Comparison of ENCODE assay signal across 22 cellular contexts in genomic region chr5:68834486-68834885, GRCh38.
DNase-seq lines count a peak whose midpoint lies in the region; ATAC-seq and TF ChIP-seq lines count a peak whose summit lies in the region.
"Had no signal": no experiment of that assay in that cellular context is flagged by ENCODE, and none has a peak within 500 bp of the region (broad histone marks: within the 10 kb centered on the region; RNA-seq: fewer than 3 reads in every experiment).

No MANE protein-coding gene starts in this region.

- peak; percentile 12 for DNase-seq in AG09319 (ENCODE audit: extremely low read depth, low read depth)
- peak; percentile 61 for DNase-seq in RPMI7951 (ENCODE audit: low read depth)
- peak; percentile 7 for DNase-seq in fibroblast of pulmonary artery (ENCODE audit: low read depth)
- DNase-seq in renal cortical epithelial cell (ENCODE audit: low read depth), result peak; percentile 57
- no peak for DNase-seq in SHP77 (lab: John Stamatoyannopoulos, UW)
- DNase-seq in retina, result no peak
- DNase-seq: activated CD8-positive, alpha-beta memory T cell treated with anti-CD3 and anti-CD28 coated beads, Interleukin-2, amount 50 U/mL, for 48 hours; activated effector memory CD4-positive, alpha-beta T cell treated with Interleukin-2 at 50 U/mL for 16 hours; CD4-positive, alpha-beta T cell; dermis blood vessel endothelial cell; Kasumi-1; left cardiac atrium; NCI-H1048; NCI-H1930; NCI-H226; NCI-H82; stimulated activated CD4-positive, alpha-beta T cell treated with anti-CD3 and anti-CD28 coated beads, Interleukin-15, amount 100 ng/mL, for 24 hours; testis; WERI-Rb-1 had no signal

- no peak for ATAC-seq in HG03095 (IDR thresholded peaks at IDR 0.05; ENCODE audit: unreplicated experiment)
- no peak for ATAC-seq in HG03280 (IDR thresholded peaks at IDR 0.05; ENCODE audit: unreplicated experiment)

- H3K4me3 ChIP-seq in fibroblast of pulmonary artery (replicated peaks; ENCODE audit: low read depth, low read length), result no peak overlapping the region
- H3K4me3 ChIP-seq: HAP-1, testis had no signal

- no peak for TF ChIP-seq CTCF in AG09319 (IDR thresholded peaks at IDR 0.05; ENCODE audit: low read depth, low read length)
- no peak for TF ChIP-seq CTCF in fibroblast of pulmonary artery (IDR thresholded peaks at IDR 0.05; ENCODE audit: low read length, missing control alignments)

Comparison
In these comparisons a context has a peak if more than half of its experiments do, and no peak if none do; other contexts are left out.
1. DNase-seq: peak in AG09319 (single experiment), RPMI7951 (single experiment), fibroblast of pulmonary artery (single experiment) and renal cortical epithelial cell (single experiment); none in SHP77 (0 of 2) and retina (single experiment).